In genomic region chr9:5712651-5713360, GRCh38 we compare ENCODE assay signal across 22 cellular contexts.
DNase-seq lines count a peak whose midpoint lies in the region; ATAC-seq and TF ChIP-seq lines count a peak whose summit lies in the region.
"Had no signal": no experiment of that assay in that cellular context is flagged by ENCODE, and none has a peak within 500 bp of the region (broad histone marks: within the 10 kb centered on the region; RNA-seq: fewer than 3 reads in every experiment).

No MANE protein-coding gene starts in this region.

- H4K8ac ChIP-seq in IMR-90 (ENCODE audit: low read depth in 2 of 2, low read length in 2 of 2) (no peak overlapping the region; a peak in 1 of 4 replicates), mesenchymal stem cell (ENCODE audit: low read length) (no peak overlapping the region)

- H3K9me1 ChIP-seq in IMR-90 (ENCODE audit: insufficient read depth, low read length) = peaks cover 7% of the 10 kb centered on the region

- no peak overlapping the region for H3K27ac ChIP-seq in IMR-90 (ENCODE audit: insufficient read depth, low read length)
- peak overlapping the region; percentile 59 for H3K27ac ChIP-seq in mesenchymal stem cell (ENCODE audit: low read length, poor library complexity, severe bottlenecking)
- no peak overlapping the region for H3K27ac ChIP-seq in heart left ventricle
- H3K27ac ChIP-seq: BLaER1, breast epithelium, foreskin keratinocyte had no signal

- CTCF ChIA-PET in IMR-90 (lab: Yijun Ruan, JAX) = no interaction called here

- H3K36me3 ChIP-seq in IMR-90 (ENCODE audit: control insufficient read depth, insufficient read depth, low read length) (peaks cover 12% of the 10 kb centered on the region), mesenchymal stem cell (ENCODE audit: control insufficient read depth in 1 of 2, insufficient read depth in 2 of 2, low read depth in 1 of 2, low read length in 2 of 2) (peaks cover 9 to 70% of the 10 kb centered on the region in 2 experiments), heart left ventricle (peaks cover 0 to 41% (median 14%) of the 10 kb centered on the region in 9 donors)
- H3K36me3 ChIP-seq: breast epithelium had no signal

- H3K4me1 ChIP-seq in IMR-90 (ENCODE audit: control insufficient read depth, insufficient read depth, low read length) (peaks cover 15% of the 10 kb centered on the region), mesenchymal stem cell (ENCODE audit: control insufficient read depth, insufficient read depth, low read depth, low read length) (peaks cover 4% of the 10 kb centered on the region), heart left ventricle (no peaks in the 10 kb centered on the region)
- H3K4me1 ChIP-seq: BLaER1, breast epithelium, foreskin keratinocyte had no signal

- intact Hi-C loops in IMR-90 (cut with micrococcal nuclease) = loop anchor here (5.0 kb wide), 1 partner anchor 81 kb away; no protein-coding TSS in a partner anchor
- intact Hi-C loops in Right ventricle myocardium superior (cut with DNase I) = no loop called here
- intact Hi-C loops in heart left ventricle (cut with DNase I) = no loop called here

- dilution Hi-C loops in IMR-90 (cut with HindIII; ENCODE audit: low sequenced_read_pairs, unreplicated experiment) = no loop called here

- no peak overlapping the region for H2AFZ ChIP-seq in IMR-90 (replicated peaks; ENCODE audit: low read length, poor library complexity)
- H2AFZ ChIP-seq in mesenchymal stem cell (ENCODE audit: low read depth, low read length) = no peak overlapping the region

- H2AK5ac ChIP-seq in IMR-90 (ENCODE audit: low read depth, low read length) = no peak overlapping the region
- H2AK5ac ChIP-seq in mesenchymal stem cell (ENCODE audit: low read length, severe bottlenecking) = peak overlapping the region; percentile 38

- POLR2A ChIA-PET in IMR-90 (lab: Charles Lee; ENCODE audit: unreplicated experiment) = no interaction called here

- no peak for TF ChIP-seq RAD21 in IMR-90 (IDR thresholded peaks at IDR 0.05; ENCODE audit: low read length)

- no peak overlapping the region for H2AK9ac ChIP-seq in IMR-90 (replicated peaks; ENCODE audit: low read depth, low read length, poor library complexity)

- H2BK120ac ChIP-seq in IMR-90 (ENCODE audit: low read depth, low read length) (no peak overlapping the region), mesenchymal stem cell (ENCODE audit: low read depth, low read length) (no peak overlapping the region)

- peaks cover 4% of the 10 kb centered on the region; the same call in 1 of the 2 replicates for H3K9me3 ChIP-seq in IMR-90 (ENCODE audit: control insufficient read depth, insufficient read depth, low read length)
- peaks cover 36% of the 10 kb centered on the region for H3K9me3 ChIP-seq in mesenchymal stem cell (ENCODE audit: control insufficient read depth, low read length)
- peaks cover 0 to 30% (median 15%) of the 10 kb centered on the region in 12 donors for H3K9me3 ChIP-seq in heart left ventricle

- H2BK5ac ChIP-seq in IMR-90 (ENCODE audit: low read depth, low read length, poor library complexity, severe bottlenecking) (peak overlapping the region; percentile 43), mesenchymal stem cell (ENCODE audit: low read depth, low read length, poor library complexity, severe bottlenecking) (no peak overlapping the region)

- H3K14ac ChIP-seq in IMR-90 (replicated peaks; ENCODE audit: low read depth, low read length) (no peak overlapping the region), mesenchymal stem cell (ENCODE audit: low read length in 2 of 2) (no peak overlapping the region)

- no peak overlapping the region for H3K56ac ChIP-seq in IMR-90 (ENCODE audit: extremely low read depth, insufficient read depth, low read length)

- no CpG with 5 or more reads among the region's 4 CpGs for WGBS in IMR-90 (ENCODE audit: extremely low coverage in 2 of 2, insufficient read length in 1 of 2), 2 experiments
- WGBS in mesenchymal stem cell = 100% methylated on average over 1 of the region's 4 CpGs
- WGBS in heart left ventricle, 4 donors = 77 to 87% (median 79%) methylated on average over 4 of the region's 4 CpGs

- no peak overlapping the region for H3K4ac ChIP-seq in IMR-90 (ENCODE audit: low read depth, low read length)
- no peak overlapping the region for H3K4ac ChIP-seq in mesenchymal stem cell (ENCODE audit: low read depth in 1 of 2, low read length in 2 of 2)

- peaks cover 4% of the 10 kb centered on the region; the same call in 1 of the 2 replicates for H4K20me1 ChIP-seq in IMR-90 (ENCODE audit: insufficient read depth, low read length)
- H4K20me1 ChIP-seq: BLaER1 had no signal

- TSS peak; percentile 5 for BruUV-seq in IMR-90 (replicated peaks; lab: Mats Ljungman, UMichigan)

- H4K5ac ChIP-seq in IMR-90 (ENCODE audit: low read depth, low read length) = no peak overlapping the region; the same call in 1 of the 2 replicates

- H2BK15ac ChIP-seq in IMR-90 (ENCODE audit: low read depth, low read length) (no peak overlapping the region), mesenchymal stem cell (ENCODE audit: low read depth, poor library complexity, severe bottlenecking) (no peak overlapping the region)

- no peak overlapping the region for H3K4me3 ChIP-seq in IMR-90 (ENCODE audit: insufficient read depth, low read depth, low read length)
- no peak overlapping the region for H3K4me3 ChIP-seq in mesenchymal stem cell (ENCODE audit: insufficient read depth in 1 of 2, low read depth in 1 of 2, low read length in 2 of 2)
- H3K4me3 ChIP-seq in heart left ventricle = no peak overlapping the region
- H3K4me3 ChIP-seq: BLaER1, breast epithelium had no signal

- H3K4me2 ChIP-seq in IMR-90 (ENCODE audit: low read depth, low read length) = no peak overlapping the region
- H3K4me2 ChIP-seq in mesenchymal stem cell (ENCODE audit: low read length, poor library complexity, severe bottlenecking) = peak overlapping the region; percentile 34
- H3K4me2 ChIP-seq: BLaER1 had no signal

- DNase-seq in Caki2 (ENCODE audit: low read depth) = peak; percentile 63
- no peak for DNase-seq in IMR-90
- peak; percentile 33 for DNase-seq in glomerular visceral epithelial cell (ENCODE audit: extremely low spot score)
- no peak for DNase-seq in mesenchymal stem cell
- DNase-seq in Right ventricle myocardium superior = no peak
- no peak for DNase-seq in heart left ventricle
- no peak for DNase-seq in NCI-H526 treated with DMSO at 0.1 percent for 48 hours (lab: John Stamatoyannopoulos, UW)
- DNase-seq: activated CD4-positive, alpha-beta T cell treated with anti-CD3 and anti-CD28 coated beads, Interleukin-2, amount 50 U/mL, for 1 hour; activated naive CD4-positive, alpha-beta T cell treated with anti-CD3 and anti-CD28 coated beads, Interleukin-2, amount 50 U/mL, for 16 hours; amygdala; COR-L47; effector CD8-positive, alpha-beta T cell; foreskin keratinocyte; H7; hippocampal formation; Kasumi-1; NCI-H1694; NCI-H2171 treated with DMSO at 0.1 percent for 48 hours; NCI-H526 had no signal

- peaks cover 25 to 47% of the 10 kb centered on the region in 2 experiments for H3K79me1 ChIP-seq in IMR-90 (ENCODE audit: low read depth in 1 of 2, low read length in 2 of 2)
- peaks cover 12% of the 10 kb centered on the region for H3K79me1 ChIP-seq in mesenchymal stem cell (replicated peaks; ENCODE audit: low read length, poor library complexity, severe bottlenecking)

- in situ Hi-C loops in Caki2 (cut with HindIII; ENCODE audit: low pct_unique_long_range_greater_than_20kb, low sequenced_read_pairs) = no loop called here
- in situ Hi-C loops in IMR-90 (cut with MboI; ENCODE audit: low sequenced_read_pairs) = loop anchor here (25.0 kb wide), 1 partner anchor 251 kb away; the partner anchor contains the start of gene CD274

- no peak overlapping the region for H3K9ac ChIP-seq in IMR-90 (ENCODE audit: low read depth, low read length)
- no peak overlapping the region for H3K9ac ChIP-seq in mesenchymal stem cell (ENCODE audit: low read length)
- H3K9ac ChIP-seq: BLaER1 had no signal

- ATAC-seq in IMR-90 (ENCODE audit: low read depth) (no peak), Right ventricle myocardium superior (ENCODE audit: poor library complexity) (no peak), heart left ventricle (no peak), GM18520 (IDR thresholded peaks at IDR 0.05; ENCODE audit: unreplicated experiment) (no peak)
- ATAC-seq: foreskin keratinocyte had no signal

- H2BK20ac ChIP-seq in IMR-90 (ENCODE audit: low read depth, low read length) = no peak overlapping the region

- H3K23ac ChIP-seq in IMR-90 (ENCODE audit: low read depth, low read length) (0 out of 2 replicates have a peak overlapping the region, but pooled peaks have one; percentile 8), mesenchymal stem cell (ENCODE audit: low read length in 2 of 2) (no peak overlapping the region)

- peak overlapping the region; percentile 0; the same call in 1 of the 2 replicates for H3K18ac ChIP-seq in IMR-90 (ENCODE audit: low read depth, low read length)
- H3K18ac ChIP-seq in mesenchymal stem cell (ENCODE audit: low read depth in 1 of 2, low read length in 2 of 2) = no peak overlapping the region

- TF ChIP-seq CTCF in IMR-90 (conservative IDR thresholded peaks at IDR 0.05; ENCODE audit: low read depth, low read length) (no peak), heart left ventricle (IDR thresholded peaks at IDR 0.05) (no peak)

- no peak for TF ChIP-seq POLR2A in IMR-90 (IDR thresholded peaks at IDR 0.05; ENCODE audit: low read depth, low read length)
- no peak for TF ChIP-seq POLR2A in heart left ventricle (IDR thresholded peaks at IDR 0.05)

- H4K91ac ChIP-seq in IMR-90 (ENCODE audit: insufficient read depth, low read depth, low read length) (no peak overlapping the region), mesenchymal stem cell (ENCODE audit: low read length) (no peak overlapping the region)

- no peak overlapping the region for H2BK12ac ChIP-seq in mesenchymal stem cell (ENCODE audit: low read length in 2 of 2)

- H3K27me3 ChIP-seq in IMR-90 (ENCODE audit: control insufficient read depth, insufficient read depth, low read length) (no peaks in the 10 kb centered on the region), mesenchymal stem cell (ENCODE audit: control insufficient read depth in 1 of 2, insufficient read depth in 1 of 2, low read length in 2 of 2) (no peaks in the 10 kb centered on the region), heart left ventricle (no peaks in the 10 kb centered on the region)
- H3K27me3 ChIP-seq: BLaER1, breast epithelium, foreskin keratinocyte had no signal

TF ChIP-seq in IMR-90, 13 proteins besides CTCF, POLR2A, EP300 and RAD21 (continues in another document):
- TF ChIP-seq NFE2L2 (IDR thresholded peaks at IDR 0.05; ENCODE audit: low read depth, low read length) (no peak), SMC3 (IDR thresholded peaks at IDR 0.05; ENCODE audit: low read depth, low read length) (no peak), ELK1 (IDR thresholded peaks at IDR 0.05; ENCODE audit: borderline replicate concordance, low read depth, low read length) (no peak), FOS (IDR thresholded peaks at IDR 0.05; ENCODE audit: low read depth, low read length) (no peak)

Comparison
In these comparisons a context has a peak if more than half of its experiments do, and no peak if none do; other contexts are left out.
1. DNase-seq: peak in Caki2 (single experiment) and glomerular visceral epithelial cell (single experiment); none in IMR-90 (single experiment), mesenchymal stem cell (single experiment), Right ventricle myocardium superior (single experiment), heart left ventricle (0 of 5) and NCI-H526 treated with DMSO at 0.1 percent for 48 hours (single experiment).